ENCODE assay signal across 19 cellular contexts in the genomic region with DNA sequence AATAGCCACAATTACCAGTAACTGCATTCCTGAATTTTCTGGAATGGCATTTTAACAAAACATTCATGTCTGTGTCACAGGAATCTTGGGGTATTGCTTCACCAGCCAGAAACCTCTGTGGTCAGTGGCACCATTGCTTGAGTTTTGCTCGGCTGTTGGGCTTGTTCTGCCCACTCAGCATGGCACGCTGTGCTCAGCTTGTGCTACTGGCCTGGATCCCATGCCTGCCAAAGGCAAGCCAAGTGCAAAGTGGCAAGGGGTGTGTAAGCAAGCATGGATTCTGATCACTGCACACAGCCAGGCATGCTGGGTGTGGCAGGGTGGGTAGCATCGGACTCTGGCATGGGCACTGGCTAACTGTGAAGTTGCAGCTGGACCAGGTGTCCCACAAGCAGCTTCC.
"Had no signal": no experiment of that assay in that cellular context is flagged by ENCODE, and none has a peak within 500 bp of the region (broad histone marks: within the 10 kb centered on the region; RNA-seq: fewer than 3 reads in every experiment).

No MANE protein-coding gene starts in this region.

- H3K9me3 ChIP-seq: psoas muscle, SJSA1, transverse colon had no signal

- DNase-seq: activated CD4-positive, alpha-beta T cell treated with anti-CD3 and anti-CD28 coated beads, Interleukin-2, amount 50 U/mL, for 4 hours; activated effector memory CD4-positive, alpha-beta T cell treated with anti-CD3 and anti-CD28 coated beads, Interleukin-2, amount 50 U/mL, for 16 hours; activated naive CD4-positive, alpha-beta T cell treated with anti-CD3 and anti-CD28 coated beads, Interleukin-2, amount 50 U/mL, for 16 hours; activated T-cell treated with anti-CD3 and anti-CD28 coated beads, Interleukin-2, amount 50 U/mL, for 72 hours; caudate nucleus; endodermal cell; head of caudate nucleus; left cardiac atrium; mesenchymal stem cell; mucosa of descending colon; naive B cell; psoas muscle; stimulated activated CD4-positive, alpha-beta T cell treated with anti-CD3 and anti-CD28 coated beads, Interleukin-12 subunit alpha, Interleukin-12 subunit beta, amount 100 ng/mL, for 4 hours; stimulated activated CD4-positive, alpha-beta T cell treated with anti-CD3 and anti-CD28 coated beads, Interleukin-1b, Interleukin-23, amount 100 ng/mL, for 48 hours; transverse colon had no signal

- H3K4me1 ChIP-seq: psoas muscle, SJSA1, transverse colon had no signal

- H3K36me3 Mint-ChIP-seq: naive B cell had no signal

- H3K27me3 Mint-ChIP-seq: naive B cell; stimulated activated naive CD8-positive, alpha-beta T cell treated with anti-CD3 and anti-CD28 coated beads, Interleukin-15, Interleukin-2, amounts not matched to agents 100 ng/mL and 50 ng/mL, for 24 hours had no signal

- H3K9me3 Mint-ChIP-seq: activated T-cell treated with anti-CD3 and anti-CD28 coated beads, Interleukin-2, amount 50 U/mL, for 72 hours; naive B cell; neural crest cell; stimulated activated naive CD8-positive, alpha-beta T cell treated with anti-CD3 and anti-CD28 coated beads, Interleukin-15, Interleukin-2, amounts not matched to agents 100 ng/mL and 50 ng/mL, for 24 hours had no signal

- H3K4me3 ChIP-seq: mucosa of descending colon, psoas muscle, SJSA1, transverse colon had no signal

- H3K27me3 ChIP-seq: SJSA1, transverse colon had no signal

- H3K4me3 Mint-ChIP-seq: activated T-cell treated with anti-CD3 and anti-CD28 coated beads, Interleukin-2, amount 50 U/mL, for 72 hours; endodermal cell; naive B cell; neural crest cell; stimulated activated naive CD8-positive, alpha-beta T cell treated with anti-CD3 and anti-CD28 coated beads, Interleukin-15, Interleukin-2, amounts not matched to agents 100 ng/mL and 50 ng/mL, for 24 hours had no signal

- H3K36me3 ChIP-seq: SJSA1, transverse colon had no signal

- H3K27ac Mint-ChIP-seq: activated T-cell treated with anti-CD3 and anti-CD28 coated beads, Interleukin-2, amount 50 U/mL, for 72 hours; endodermal cell; stimulated activated naive CD8-positive, alpha-beta T cell treated with anti-CD3 and anti-CD28 coated beads, Interleukin-15, Interleukin-2, amounts not matched to agents 100 ng/mL and 50 ng/mL, for 24 hours had no signal

- H3K27ac ChIP-seq: epithelial cell of prostate, psoas muscle, SJSA1, transverse colon had no signal

- H3K4me1 Mint-ChIP-seq: endodermal cell, naive B cell, neural crest cell had no signal
